ENCODE assay signal across 25 cellular contexts in genomic region chr10:131464789-131465188, GRCh38.
"Had no signal": no experiment of that assay in that cellular context is flagged by ENCODE, and none has a peak within 500 bp of the region (broad histone marks: within the 10 kb centered on the region; RNA-seq: fewer than 3 reads in every experiment).

No MANE protein-coding gene starts in this region.

- H3K27me3 ChIP-seq: brain microvascular endothelial cell, colonic mucosa had no signal

- H3K4me1 ChIP-seq: colonic mucosa had no signal

- DNase-seq: activated CD4-positive, alpha-beta memory T cell treated with anti-CD3 and anti-CD28 coated beads, Interleukin-2, amount 10 ng/mL, durations not matched to agents 7 days and 5 days; activated CD4-positive, alpha-beta T cell treated with anti-CD3 and anti-CD28 coated beads for 1 hour; activated CD4-positive, alpha-beta T cell treated with anti-CD3 and anti-CD28 coated beads for 4 hours; activated CD4-positive, alpha-beta T cell treated with anti-CD3 and anti-CD28 coated beads, Interleukin-2, amount 10 ng/mL, durations not matched to agents 7 days and 5 days; activated CD4-positive, alpha-beta T cell treated with anti-CD3 and anti-CD28 coated beads, Interleukin-2, amount 50 U/mL, for 4 hours; activated CD8-positive, alpha-beta memory T cell treated with anti-CD3 and anti-CD28 coated beads, Interleukin-2, amount 50 U/mL, for 48 hours; activated gamma-delta T cell; activated naive CD4-positive, alpha-beta T cell; activated naive CD4-positive, alpha-beta T cell treated with anti-CD3 and anti-CD28 coated beads, Interleukin-2, amount 10 ng/mL, durations not matched to agents 7 days and 5 days; activated naive CD8-positive, alpha-beta T cell treated with anti-CD3 and anti-CD28 coated beads, Interleukin-2, amount 10 ng/mL, durations not matched to agents 7 days and 5 days; activated T-cell treated with anti-CD3 and anti-CD28 coated beads for 4 hours; activated T-cell treated with anti-CD3 and anti-CD28 coated beads, Interleukin-2, amount 50 U/mL, for 24 hours; activated T-cell treated with anti-CD3 and anti-CD28 coated beads, Interleukin-2, amount 50 U/mL, for 72 hours; brain microvascular endothelial cell; colonic mucosa; effector CD8-positive, alpha-beta T cell; foreskin fibroblast; T-helper 2 cell had no signal

- H3K4me3 ChIP-seq: colonic mucosa had no signal

- H3K9me3 ChIP-seq: colonic mucosa had no signal

- ATAC-seq: activated naive CD4-positive, alpha-beta T cell treated with anti-CD3 and anti-CD28 coated beads, Interleukin-2, amount 50 U/mL, for 72 hours; activated T-cell treated with anti-CD3 and anti-CD28 coated beads, Interleukin-2, amount 50 U/mL, for 72 hours; esophagus mucosa; WTC11 had no signal

- H3K36me3 ChIP-seq: brain microvascular endothelial cell, colonic mucosa had no signal

- FAIRE-seq: astrocyte, bronchial epithelial cell, frontal cortex had no signal

- H3K27ac ChIP-seq: brain microvascular endothelial cell, colonic mucosa, VCaP had no signal
